Comparison of ENCODE assay signal across 1 cellular context in genomic region chr19:1213391-1214286, GRCh38.
A peak's percentile ranks its signal among the peaks of the same experiment; 100 is the strongest.
TF ChIP-seq lines count a peak whose summit lies in the region.

No MANE protein-coding gene starts in this region.

TF ChIP-seq in GM12878, 131 proteins besides CTCF, POLR2A, EP300 and RAD21 (continues in another document):
- no peak for TF ChIP-seq NRF1 (conservative IDR thresholded peaks at IDR 0.05; ENCODE audit: low read depth, low read length)
- TF ChIP-seq STAT1 (conservative IDR thresholded peaks at IDR 0.05): no peak
- no peak for TF ChIP-seq EZH2 (IDR thresholded peaks at IDR 0.05; ENCODE audit: borderline replicate concordance, control insufficient read depth, low read depth, low read length)
- TF ChIP-seq CBFB (IDR thresholded peaks at IDR 0.05; ENCODE audit: low read depth): no peak
- no peak for TF ChIP-seq HDAC6 (IDR thresholded peaks at IDR 0.05; ENCODE audit: unreplicated experiment)
- no peak for TF ChIP-seq SUZ12 (IDR thresholded peaks at IDR 0.05; ENCODE audit: unreplicated experiment)
- no peak for TF ChIP-seq ZBED1 (IDR thresholded peaks at IDR 0.05; ENCODE audit: borderline replicate concordance)
- TF ChIP-seq, protein P1, sequence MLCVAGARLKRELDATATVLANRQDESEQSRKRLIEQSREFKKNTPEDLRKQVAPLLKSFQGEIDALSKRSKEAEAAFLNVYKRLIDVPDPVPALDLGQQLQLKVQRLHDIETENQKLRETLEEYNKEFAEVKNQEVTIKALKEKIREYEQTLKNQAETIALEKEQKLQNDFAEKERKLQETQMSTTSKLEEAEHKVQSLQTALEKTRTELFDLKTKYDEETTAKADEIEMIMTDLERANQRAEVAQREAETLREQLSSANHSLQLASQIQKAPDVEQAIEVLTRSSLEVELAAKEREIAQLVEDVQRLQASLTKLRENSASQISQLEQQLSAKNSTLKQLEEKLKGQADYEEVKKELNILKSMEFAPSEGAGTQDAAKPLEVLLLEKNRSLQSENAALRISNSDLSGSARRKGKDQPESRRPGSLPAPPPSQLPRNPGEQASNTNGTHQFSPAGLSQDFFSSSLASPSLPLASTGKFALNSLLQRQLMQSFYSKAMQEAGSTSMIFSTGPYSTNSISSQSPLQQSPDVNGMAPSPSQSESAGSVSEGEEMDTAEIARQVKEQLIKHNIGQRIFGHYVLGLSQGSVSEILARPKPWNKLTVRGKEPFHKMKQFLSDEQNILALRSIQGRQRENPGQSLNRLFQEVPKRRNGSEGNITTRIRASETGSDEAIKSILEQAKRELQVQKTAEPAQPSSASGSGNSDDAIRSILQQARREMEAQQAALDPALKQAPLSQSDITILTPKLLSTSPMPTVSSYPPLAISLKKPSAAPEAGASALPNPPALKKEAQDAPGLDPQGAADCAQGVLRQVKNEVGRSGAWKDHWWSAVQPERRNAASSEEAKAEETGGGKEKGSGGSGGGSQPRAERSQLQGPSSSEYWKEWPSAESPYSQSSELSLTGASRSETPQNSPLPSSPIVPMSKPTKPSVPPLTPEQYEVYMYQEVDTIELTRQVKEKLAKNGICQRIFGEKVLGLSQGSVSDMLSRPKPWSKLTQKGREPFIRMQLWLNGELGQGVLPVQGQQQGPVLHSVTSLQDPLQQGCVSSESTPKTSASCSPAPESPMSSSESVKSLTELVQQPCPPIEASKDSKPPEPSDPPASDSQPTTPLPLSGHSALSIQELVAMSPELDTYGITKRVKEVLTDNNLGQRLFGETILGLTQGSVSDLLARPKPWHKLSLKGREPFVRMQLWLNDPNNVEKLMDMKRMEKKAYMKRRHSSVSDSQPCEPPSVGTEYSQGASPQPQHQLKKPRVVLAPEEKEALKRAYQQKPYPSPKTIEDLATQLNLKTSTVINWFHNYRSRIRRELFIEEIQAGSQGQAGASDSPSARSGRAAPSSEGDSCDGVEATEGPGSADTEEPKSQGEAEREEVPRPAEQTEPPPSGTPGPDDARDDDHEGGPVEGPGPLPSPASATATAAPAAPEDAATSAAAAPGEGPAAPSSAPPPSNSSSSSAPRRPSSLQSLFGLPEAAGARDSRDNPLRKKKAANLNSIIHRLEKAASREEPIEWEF (IDR thresholded peaks at IDR 0.05; ENCODE audit: insufficient replicate concordance, low read depth, low read length): no peak
- TF ChIP-seq STAT3 (IDR thresholded peaks at IDR 0.05; ENCODE audit: low read depth, low read length): no peak
- no peak for TF ChIP-seq GATAD2B (conservative IDR thresholded peaks at IDR 0.05; ENCODE audit: low read depth)
- no peak for TF ChIP-seq USF1 (IDR thresholded peaks at IDR 0.05; ENCODE audit: borderline replicate concordance, extremely low read length, insufficient read depth, low read depth, low read length)
- TF ChIP-seq, protein P2, sequence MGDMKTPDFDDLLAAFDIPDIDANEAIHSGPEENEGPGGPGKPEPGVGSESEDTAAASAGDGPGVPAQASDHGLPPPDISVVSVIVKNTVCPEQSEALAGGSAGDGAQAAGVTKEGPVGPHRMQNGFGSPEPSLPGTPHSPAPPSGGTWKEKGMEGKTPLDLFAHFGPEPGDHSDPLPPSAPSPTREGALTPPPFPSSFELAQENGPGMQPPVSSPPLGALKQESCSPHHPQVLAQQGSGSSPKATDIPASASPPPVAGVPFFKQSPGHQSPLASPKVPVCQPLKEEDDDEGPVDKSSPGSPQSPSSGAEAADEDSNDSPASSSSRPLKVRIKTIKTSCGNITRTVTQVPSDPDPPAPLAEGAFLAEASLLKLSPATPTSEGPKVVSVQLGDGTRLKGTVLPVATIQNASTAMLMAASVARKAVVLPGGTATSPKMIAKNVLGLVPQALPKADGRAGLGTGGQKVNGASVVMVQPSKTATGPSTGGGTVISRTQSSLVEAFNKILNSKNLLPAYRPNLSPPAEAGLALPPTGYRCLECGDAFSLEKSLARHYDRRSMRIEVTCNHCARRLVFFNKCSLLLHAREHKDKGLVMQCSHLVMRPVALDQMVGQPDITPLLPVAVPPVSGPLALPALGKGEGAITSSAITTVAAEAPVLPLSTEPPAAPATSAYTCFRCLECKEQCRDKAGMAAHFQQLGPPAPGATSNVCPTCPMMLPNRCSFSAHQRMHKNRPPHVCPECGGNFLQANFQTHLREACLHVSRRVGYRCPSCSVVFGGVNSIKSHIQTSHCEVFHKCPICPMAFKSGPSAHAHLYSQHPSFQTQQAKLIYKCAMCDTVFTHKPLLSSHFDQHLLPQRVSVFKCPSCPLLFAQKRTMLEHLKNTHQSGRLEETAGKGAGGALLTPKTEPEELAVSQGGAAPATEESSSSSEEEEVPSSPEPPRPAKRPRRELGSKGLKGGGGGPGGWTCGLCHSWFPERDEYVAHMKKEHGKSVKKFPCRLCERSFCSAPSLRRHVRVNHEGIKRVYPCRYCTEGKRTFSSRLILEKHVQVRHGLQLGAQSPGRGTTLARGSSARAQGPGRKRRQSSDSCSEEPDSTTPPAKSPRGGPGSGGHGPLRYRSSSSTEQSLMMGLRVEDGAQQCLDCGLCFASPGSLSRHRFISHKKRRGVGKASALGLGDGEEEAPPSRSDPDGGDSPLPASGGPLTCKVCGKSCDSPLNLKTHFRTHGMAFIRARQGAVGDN (IDR thresholded peaks at IDR 0.05): 0 out of 2 replicates have a peak, but pooled peaks have one; percentile 38
- TF ChIP-seq ZBTB11 (CRISPR knock-in tag; IDR thresholded peaks at IDR 0.05): no peak
- TF ChIP-seq SPI1 (IDR thresholded peaks at IDR 0.05; ENCODE audit: borderline replicate concordance, insufficient read depth, low read depth, low read length): no peak; the same call in 1 of the 2 replicates
- TF ChIP-seq, protein P3, sequence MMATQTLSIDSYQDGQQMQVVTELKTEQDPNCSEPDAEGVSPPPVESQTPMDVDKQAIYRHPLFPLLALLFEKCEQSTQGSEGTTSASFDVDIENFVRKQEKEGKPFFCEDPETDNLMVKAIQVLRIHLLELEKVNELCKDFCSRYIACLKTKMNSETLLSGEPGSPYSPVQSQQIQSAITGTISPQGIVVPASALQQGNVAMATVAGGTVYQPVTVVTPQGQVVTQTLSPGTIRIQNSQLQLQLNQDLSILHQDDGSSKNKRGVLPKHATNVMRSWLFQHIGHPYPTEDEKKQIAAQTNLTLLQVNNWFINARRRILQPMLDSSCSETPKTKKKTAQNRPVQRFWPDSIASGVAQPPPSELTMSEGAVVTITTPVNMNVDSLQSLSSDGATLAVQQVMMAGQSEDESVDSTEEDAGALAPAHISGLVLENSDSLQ (IDR thresholded peaks at IDR 0.05): peak; percentile 92
- TF ChIP-seq, protein P4, sequence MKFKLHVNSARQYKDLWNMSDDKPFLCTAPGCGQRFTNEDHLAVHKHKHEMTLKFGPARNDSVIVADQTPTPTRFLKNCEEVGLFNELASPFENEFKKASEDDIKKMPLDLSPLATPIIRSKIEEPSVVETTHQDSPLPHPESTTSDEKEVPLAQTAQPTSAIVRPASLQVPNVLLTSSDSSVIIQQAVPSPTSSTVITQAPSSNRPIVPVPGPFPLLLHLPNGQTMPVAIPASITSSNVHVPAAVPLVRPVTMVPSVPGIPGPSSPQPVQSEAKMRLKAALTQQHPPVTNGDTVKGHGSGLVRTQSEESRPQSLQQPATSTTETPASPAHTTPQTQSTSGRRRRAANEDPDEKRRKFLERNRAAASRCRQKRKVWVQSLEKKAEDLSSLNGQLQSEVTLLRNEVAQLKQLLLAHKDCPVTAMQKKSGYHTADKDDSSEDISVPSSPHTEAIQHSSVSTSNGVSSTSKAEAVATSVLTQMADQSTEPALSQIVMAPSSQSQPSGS (IDR thresholded peaks at IDR 0.05; ENCODE audit: low read length): no peak
- no peak for TF ChIP-seq RAD51 (IDR thresholded peaks at IDR 0.05)
- no peak for TF ChIP-seq ETV6 (conservative IDR thresholded peaks at IDR 0.05 in 1 of 2, IDR thresholded peaks at IDR 0.05 in 1 of 2; ENCODE audit: borderline replicate concordance in 1 of 2, low read depth in 1 of 2)
- no peak for TF ChIP-seq ZNF274 (IDR thresholded peaks at IDR 0.05; ENCODE audit: insufficient read depth, insufficient read length)
- no peak for TF ChIP-seq MXI1 (IDR thresholded peaks at IDR 0.05; ENCODE audit: low read depth, low read length)
- no peak for TF ChIP-seq ZBTB40 (IDR thresholded peaks at IDR 0.05; ENCODE audit: borderline replicate concordance)
- TF ChIP-seq IRF4 (IDR thresholded peaks at IDR 0.05; ENCODE audit: low read depth, low read length): no peak
- no peak; the same call in 1 of the 2 replicates for TF ChIP-seq CREM (IDR thresholded peaks at IDR 0.05; ENCODE audit: low read depth)
- TF ChIP-seq PAX8 (IDR thresholded peaks at IDR 0.05): no peak
- TF ChIP-seq, protein P5, sequence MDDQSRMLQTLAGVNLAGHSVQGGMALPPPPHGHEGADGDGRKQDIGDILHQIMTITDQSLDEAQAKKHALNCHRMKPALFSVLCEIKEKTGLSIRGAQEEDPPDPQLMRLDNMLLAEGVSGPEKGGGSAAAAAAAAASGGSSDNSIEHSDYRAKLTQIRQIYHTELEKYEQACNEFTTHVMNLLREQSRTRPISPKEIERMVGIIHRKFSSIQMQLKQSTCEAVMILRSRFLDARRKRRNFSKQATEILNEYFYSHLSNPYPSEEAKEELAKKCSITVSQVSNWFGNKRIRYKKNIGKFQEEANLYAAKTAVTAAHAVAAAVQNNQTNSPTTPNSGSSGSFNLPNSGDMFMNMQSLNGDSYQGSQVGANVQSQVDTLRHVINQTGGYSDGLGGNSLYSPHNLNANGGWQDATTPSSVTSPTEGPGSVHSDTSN (IDR thresholded peaks at IDR 0.05; ENCODE audit: insufficient replicate concordance, low read depth, low read length): peak; percentile 84
- no peak for TF ChIP-seq JUND (IDR thresholded peaks at IDR 0.05; ENCODE audit: low read depth, low read length)
- no peak for TF ChIP-seq SP1 (IDR thresholded peaks at IDR 0.05; ENCODE audit: low read depth, low read length)
- TF ChIP-seq EGR1 (IDR thresholded peaks at IDR 0.05; ENCODE audit: borderline replicate concordance in 1 of 2, low read depth in 2 of 2, low read length in 2 of 2): peak in 1 of 2 experiments; percentile 29; a peak in 1 of 3 replicates
- TF ChIP-seq CREB1 (IDR thresholded peaks at IDR 0.05; ENCODE audit: low read depth): 0 out of 2 replicates have a peak, but pooled peaks have one; percentile 30
- TF ChIP-seq FOXM1 (IDR thresholded peaks at IDR 0.05; ENCODE audit: low read depth, low read length): no peak
- TF ChIP-seq HDGF (IDR thresholded peaks at IDR 0.05): 0 out of 2 replicates have a peak, but pooled peaks have one; percentile 22
- TF ChIP-seq RELB (IDR thresholded peaks at IDR 0.05; ENCODE audit: low read depth): no peak
